In genomic region chr1:40058453-40059291, GRCh38 we compare ENCODE assay signal across 8 cellular contexts. TPM values are rescaled to one million over a fixed set of nuclear protein-coding genes. Genes with fewer than 3 reads are reported as not detected.
A peak's percentile ranks its signal among the peaks of the same experiment; 100 is the strongest.
DNase-seq lines count a peak whose midpoint lies in the region; ATAC-seq and TF ChIP-seq lines count a peak whose summit lies in the region.

No MANE protein-coding gene starts in this region.

- no peaks in the 10 kb centered on the region for H3K27me3 Mint-ChIP-seq in activated CD4-positive, alpha-beta T cell treated with anti-CD3 and anti-CD28 coated beads, Interleukin-2, amount 10 ng/mL, durations not matched to agents 7 days and 5 days
- no peaks in the 10 kb centered on the region for H3K27me3 Mint-ChIP-seq in WTC11 (ENCODE audit: low read depth)

- ATAC-seq in WTC11 (no peak), HG03457 (IDR thresholded peaks at IDR 0.05; ENCODE audit: unreplicated experiment) (no peak)

- H3K27ac Mint-ChIP-seq in activated CD4-positive, alpha-beta T cell treated with anti-CD3 and anti-CD28 coated beads, Interleukin-2, amount 10 ng/mL, durations not matched to agents 7 days and 5 days = peak overlapping the region; percentile 93
- H3K27ac Mint-ChIP-seq in WTC11 = peak overlapping the region; percentile 89

- H3K4me1 Mint-ChIP-seq in activated CD4-positive, alpha-beta T cell treated with anti-CD3 and anti-CD28 coated beads, Interleukin-2, amount 10 ng/mL, durations not matched to agents 7 days and 5 days = peaks cover 85% of the 10 kb centered on the region
- H3K4me1 Mint-ChIP-seq in WTC11 = peaks cover 33% of the 10 kb centered on the region

- peaks cover 37% of the 10 kb centered on the region for H3K36me3 ChIP-seq in iPS-18a (ENCODE audit: control insufficient read depth, low read depth, low read length)

- peak overlapping the region; percentile 18 for H3K27ac ChIP-seq in iPS-18a (ENCODE audit: low read length)
- peak overlapping the region; percentile 44 for H3K27ac ChIP-seq in temporal lobe (ENCODE audit: low read depth, low read length)

- H3K4me1 ChIP-seq in iPS-18a (ENCODE audit: control insufficient read depth, low read depth, low read length) = peaks cover 15% of the 10 kb centered on the region

- H3K27me3 ChIP-seq in iPS-18a (ENCODE audit: control insufficient read depth, insufficient read depth, low read length) = no peaks in the 10 kb centered on the region

- no peaks in the 10 kb centered on the region for H3K9me3 ChIP-seq in iPS-18a (ENCODE audit: control insufficient read depth, low read depth, low read length)

- H3K9me3 Mint-ChIP-seq in activated CD4-positive, alpha-beta T cell treated with anti-CD3 and anti-CD28 coated beads, Interleukin-2, amount 10 ng/mL, durations not matched to agents 7 days and 5 days = peaks cover 2% of the 10 kb centered on the region
- H3K9me3 Mint-ChIP-seq in WTC11 = no peaks in the 10 kb centered on the region

- peak overlapping the region; percentile 57 for H3K4me3 Mint-ChIP-seq in activated CD4-positive, alpha-beta T cell treated with anti-CD3 and anti-CD28 coated beads, Interleukin-2, amount 10 ng/mL, durations not matched to agents 7 days and 5 days
- H3K4me3 Mint-ChIP-seq in WTC11 = peak overlapping the region; percentile 26

- H3K4me3 ChIP-seq in iPS-18a (ENCODE audit: low read length) = peak overlapping the region; percentile 22

- no peak overlapping the region for H3K9ac ChIP-seq in iPS-18a (ENCODE audit: low read length)

- POLR2A ChIA-PET in activated CD4-positive, alpha-beta T cell treated with anti-CD3 and anti-CD28 coated beads, Interleukin-2, amount 10 ng/mL, durations not matched to agents 7 days and 5 days (lab: Charles Lee) = no interaction called here
- POLR2A ChIA-PET in WTC11 (lab: Charles Lee) = no interaction called here

- no peak for DNase-seq in activated CD4-positive, alpha-beta T cell treated with anti-CD3 and anti-CD28 coated beads, Interleukin-2, amount 10 ng/mL, durations not matched to agents 7 days and 5 days
- DNase-seq in activated CD4-positive, alpha-beta T cell treated with anti-CD3 and anti-CD28 coated beads for 1 hour = no peak
- DNase-seq in WTC11 (ENCODE audit: low spot score) (no peak), amygdala (lab: John Stamatoyannopoulos, UW) (no peak), mesenteric fat pad (ENCODE audit: low spot score) (no peak)

- TF ChIP-seq CTCF in WTC11 (IDR thresholded peaks at IDR 0.05) = no peak

- CTCF ChIA-PET in activated CD4-positive, alpha-beta T cell treated with anti-CD3 and anti-CD28 coated beads, Interleukin-2, amount 10 ng/mL, durations not matched to agents 7 days and 5 days (lab: Charles Lee) = interaction anchor here (0.7 to 1.2 kb wide), 3 partner anchors 9 to 320 kb away, joined by 3 to 7 read pairs (median 3); no protein-coding TSS in a partner anchor
- CTCF ChIA-PET in WTC11 (lab: Charles Lee) = interaction anchor here (0.7 kb wide), 1 partner anchor 139 kb away, joined by 3 read pairs; no protein-coding TSS in a partner anchor

- H3K36me3 Mint-ChIP-seq in activated CD4-positive, alpha-beta T cell treated with anti-CD3 and anti-CD28 coated beads, Interleukin-2, amount 10 ng/mL, durations not matched to agents 7 days and 5 days (ENCODE audit: low read depth) = peaks cover 77% of the 10 kb centered on the region
- peaks cover 32% of the 10 kb centered on the region for H3K36me3 Mint-ChIP-seq in WTC11

TF ChIP-seq in WTC11, 78 proteins besides CTCF, POLR2A, EP300 and RAD21 (continues in another document):
- TF ChIP-seq TCF7 (CRISPR knock-in tag; IDR thresholded peaks at IDR 0.05; ENCODE audit: low read depth) (no peak), EMX1 (CRISPR knock-in tag; IDR thresholded peaks at IDR 0.05) (no peak), MLX (CRISPR knock-in tag; IDR thresholded peaks at IDR 0.05) (no peak), ZNF423 (CRISPR knock-in tag; IDR thresholded peaks at IDR 0.05) (no peak), ZNF671 (CRISPR knock-in tag; IDR thresholded peaks at IDR 0.05) (no peak), ZNF512 (CRISPR knock-in tag; IDR thresholded peaks at IDR 0.05; ENCODE audit: borderline replicate concordance) (no peak), JUN (CRISPR knock-in tag; IDR thresholded peaks at IDR 0.05) (no peak), NFE2L1 (CRISPR knock-in tag; IDR thresholded peaks at IDR 0.05) (no peak), ZSCAN18 (CRISPR knock-in tag; IDR thresholded peaks at IDR 0.05) (no peak), E2F5 (CRISPR knock-in tag; IDR thresholded peaks at IDR 0.05) (no peak), ZNF138 (CRISPR knock-in tag; conservative IDR thresholded peaks at IDR 0.05) (no peak), FOXP4 (CRISPR knock-in tag; IDR thresholded peaks at IDR 0.05) (no peak), ERG (CRISPR knock-in tag; IDR thresholded peaks at IDR 0.05) (no peak), CBFB (CRISPR knock-in tag; IDR thresholded peaks at IDR 0.05; ENCODE audit: low read depth) (no peak)

RNA-seq across cellular contexts. Expression of gene CAP1, which starts 18.1 kb away (rescaled TPM):
- total RNA-seq in activated CD4-positive, alpha-beta T cell treated with anti-CD3 and anti-CD28 coated beads, Interleukin-2, amount 10 ng/mL, durations not matched to agents 7 days and 5 days = 100 to 1,000 TPM; 740 to 752 TPM
- total RNA-seq in WTC11 (2021) (258 to 304 TPM (median 277 TPM) in 3 replicates), temporal lobe (94.7 TPM), mesenteric fat pad (381 TPM)

RNA-seq across cellular contexts. Expression of gene PPT1, which starts 38.4 kb away (rescaled TPM):
- 100 to 1,000 TPM in 1 of 2 experiments, 10 to 100 TPM in 1; 93.8 to 112 TPM for total RNA-seq in activated CD4-positive, alpha-beta T cell treated with anti-CD3 and anti-CD28 coated beads, Interleukin-2, amount 10 ng/mL, durations not matched to agents 7 days and 5 days
- total RNA-seq in WTC11 (2021) = 107 to 117 TPM (median 111 TPM) in 3 replicates
- 48.4 TPM for total RNA-seq in temporal lobe
- total RNA-seq in mesenteric fat pad = 94.0 TPM
